Comparison of ENCODE assay signal across 18 cellular contexts in genomic region chr20:29427201-29428060, GRCh38.
DNase-seq lines count a peak whose midpoint lies in the region; ATAC-seq lines count a peak whose summit lies in the region.
"Had no signal": no experiment of that assay in that cellular context is flagged by ENCODE, and none has a peak within 500 bp of the region (broad histone marks: within the 10 kb centered on the region; RNA-seq: fewer than 3 reads in every experiment).

No MANE protein-coding gene starts in this region.

- H3K27me3 Mint-ChIP-seq in activated naive CD8-positive, alpha-beta T cell: peaks cover 23% of the 10 kb centered on the region
- H3K27me3 Mint-ChIP-seq in activated naive CD8-positive, alpha-beta T cell treated with anti-CD3 and anti-CD28 coated beads, Interleukin-2, amount 50 U/mL, for 24 hours: peaks cover 19% of the 10 kb centered on the region

- H3K4me1 Mint-ChIP-seq in activated naive CD8-positive, alpha-beta T cell (ENCODE audit: low read depth): peaks cover 2% of the 10 kb centered on the region
- H3K4me1 Mint-ChIP-seq in activated naive CD8-positive, alpha-beta T cell treated with anti-CD3 and anti-CD28 coated beads, Interleukin-2, amount 50 U/mL, for 24 hours: no peaks in the 10 kb centered on the region

- no peak for DNase-seq in activated naive CD8-positive, alpha-beta T cell treated with anti-CD3 and anti-CD28 coated beads, Interleukin-2, amount 50 U/mL, for 24 hours
- DNase-seq in NCI-H146 treated with DMSO at 0.1 percent for 48 hours (lab: John Stamatoyannopoulos, UW; ENCODE audit: unreplicated experiment): peak; percentile 38
- peak; percentile 67 for DNase-seq in SW480 (ENCODE audit: low spot score)
- DNase-seq in stimulated activated CD8-positive, alpha-beta memory T cell treated with anti-CD3 and anti-CD28 coated beads, Interleukin-4, amount 100 ng/mL, for 48 hours: peak; percentile 58
- DNase-seq in hepatic stellate cell (ENCODE audit: low spot score): no peak
- DNase-seq: activated CD4-positive, alpha-beta T cell treated with anti-CD3 and anti-CD28 coated beads, Interleukin-2, amount 50 U/mL, for 1 hour; COR-L47; GF-D8; lower lobe of right lung; NCI-H1048; NCI-H226; sigmoid colon; stimulated activated CD4-positive, alpha-beta T cell treated with anti-CD3 and anti-CD28 coated beads, Interleukin-1b, Interleukin-23, amount 100 ng/mL, for 48 hours; substantia nigra had no signal

- ATAC-seq in activated naive CD8-positive, alpha-beta T cell treated with anti-CD3 and anti-CD28 coated beads, Interleukin-2, amount 50 U/mL, for 24 hours: no peak
- ATAC-seq in HG03442 (IDR thresholded peaks at IDR 0.05; ENCODE audit: unreplicated experiment) (no peak), HG03175 (IDR thresholded peaks at IDR 0.05; ENCODE audit: unreplicated experiment) (no peak)
- ATAC-seq: esophagus mucosa, lower lobe of right lung had no signal

- no peaks in the 10 kb centered on the region for H3K36me3 Mint-ChIP-seq in activated naive CD8-positive, alpha-beta T cell
- no peaks in the 10 kb centered on the region for H3K36me3 Mint-ChIP-seq in activated naive CD8-positive, alpha-beta T cell treated with anti-CD3 and anti-CD28 coated beads, Interleukin-2, amount 50 U/mL, for 24 hours (ENCODE audit: low read depth)

- H3K27ac Mint-ChIP-seq in activated naive CD8-positive, alpha-beta T cell: no peak overlapping the region
- H3K27ac Mint-ChIP-seq in activated naive CD8-positive, alpha-beta T cell treated with anti-CD3 and anti-CD28 coated beads, Interleukin-2, amount 50 U/mL, for 24 hours: no peak overlapping the region

- H3K4me3 Mint-ChIP-seq in activated naive CD8-positive, alpha-beta T cell: peak overlapping the region; percentile 57
- no peak overlapping the region for H3K4me3 Mint-ChIP-seq in activated naive CD8-positive, alpha-beta T cell treated with anti-CD3 and anti-CD28 coated beads, Interleukin-2, amount 50 U/mL, for 24 hours

- H3K9me3 Mint-ChIP-seq in activated naive CD8-positive, alpha-beta T cell (ENCODE audit: low read depth): no peaks in the 10 kb centered on the region
- peaks cover 9% of the 10 kb centered on the region for H3K9me3 Mint-ChIP-seq in activated naive CD8-positive, alpha-beta T cell treated with anti-CD3 and anti-CD28 coated beads, Interleukin-2, amount 50 U/mL, for 24 hours

Comparison
In these comparisons a context has a peak if more than half of its experiments do, and no peak if none do; other contexts are left out.
1. DNase-seq: peak in NCI-H146 treated with DMSO at 0.1 percent for 48 hours (single experiment), SW480 (single experiment) and stimulated activated CD8-positive, alpha-beta memory T cell treated with anti-CD3 and anti-CD28 coated beads, Interleukin-4, amount 100 ng/mL, for 48 hours (single experiment); none in activated naive CD8-positive, alpha-beta T cell treated with anti-CD3 and anti-CD28 coated beads, Interleukin-2, amount 50 U/mL, for 24 hours (single experiment) and hepatic stellate cell (single experiment).